In genomic region chr3:184525337-184526157, GRCh38 we compare ENCODE assay signal across 1 cellular context.
TF ChIP-seq lines count a peak whose summit lies in the region.

No MANE protein-coding gene starts in this region.

TF ChIP-seq in HEK293, 187 proteins besides CTCF, POLR2A, EP300 and RAD21 (continued from another document and continues in another):
- TF ChIP-seq REST (tag by site-specific recombination; IDR thresholded peaks at IDR 0.05), result no peak; the same call in 1 of the 2 replicates
- no peak for TF ChIP-seq ZNF560 (tag by site-specific recombination; IDR thresholded peaks at IDR 0.05; ENCODE audit: borderline replicate concordance)
- TF ChIP-seq ZNF416 (tag by site-specific recombination; IDR thresholded peaks at IDR 0.05), result no peak
- peak; percentile 61 for TF ChIP-seq ZBTB48 (tag by site-specific recombination; IDR thresholded peaks at IDR 0.05)
- TF ChIP-seq RBAK (tag by site-specific recombination; IDR thresholded peaks at IDR 0.05), result no peak
- TF ChIP-seq PRDM10 (tag by site-specific recombination; IDR thresholded peaks at IDR 0.05), result peak; percentile 60
- TF ChIP-seq ZNF658 (tag by site-specific recombination; IDR thresholded peaks at IDR 0.05), result no peak
- no peak for TF ChIP-seq ZBTB6 (tag by site-specific recombination; IDR thresholded peaks at IDR 0.05)
- TF ChIP-seq ZNF146 (tag by site-specific recombination; IDR thresholded peaks at IDR 0.05), result no peak
- no peak for TF ChIP-seq ZNF704 (tag by site-specific recombination; IDR thresholded peaks at IDR 0.05)
- TF ChIP-seq ZNF362 (tag by site-specific recombination; IDR thresholded peaks at IDR 0.05), result no peak
- no peak for TF ChIP-seq ELK4 (IDR thresholded peaks at IDR 0.05; ENCODE audit: borderline replicate concordance, low read depth, low read length)
- TF ChIP-seq ZNF202 (tag by site-specific recombination; IDR thresholded peaks at IDR 0.05; ENCODE audit: borderline replicate concordance), result no peak
- TF ChIP-seq ZNF239 (tag by site-specific recombination; IDR thresholded peaks at IDR 0.05), result no peak
- TF ChIP-seq BCL6B (tag by site-specific recombination; IDR thresholded peaks at IDR 0.05), result no peak
- peak; percentile 53 for TF ChIP-seq SP2 (tag by site-specific recombination; IDR thresholded peaks at IDR 0.05)
- TF ChIP-seq EGR2 (tag by site-specific recombination; IDR thresholded peaks at IDR 0.05; ENCODE audit: low read depth), result peak; percentile 34; the same call in 1 of the 2 replicates
- TF ChIP-seq ZNF175 (tag by site-specific recombination; IDR thresholded peaks at IDR 0.05), result no peak
- TF ChIP-seq GFI1B (tag by site-specific recombination; IDR thresholded peaks at IDR 0.05), result no peak
- TF ChIP-seq ZNF510 (tag by site-specific recombination; IDR thresholded peaks at IDR 0.05; ENCODE audit: insufficient replicate concordance), result no peak
- no peak for TF ChIP-seq ZNF645 (tag by site-specific recombination; IDR thresholded peaks at IDR 0.05)
- peak; percentile 48 for TF ChIP-seq KLF1 (tag by site-specific recombination; IDR thresholded peaks at IDR 0.05)
- TF ChIP-seq ZNF26 (tag by site-specific recombination; IDR thresholded peaks at IDR 0.05), result no peak
- no peak for TF ChIP-seq ZNF558 (tag by site-specific recombination; IDR thresholded peaks at IDR 0.05)
- TF ChIP-seq ZNF391 (tag by site-specific recombination; IDR thresholded peaks at IDR 0.05; ENCODE audit: borderline replicate concordance, low read depth), result no peak
- no peak for TF ChIP-seq ZNF223 (tag by site-specific recombination; IDR thresholded peaks at IDR 0.05)
- TF ChIP-seq ZNF138 (tag by site-specific recombination; IDR thresholded peaks at IDR 0.05; ENCODE audit: borderline replicate concordance), result no peak
- no peak for TF ChIP-seq ZNF24 (tag by site-specific recombination; IDR thresholded peaks at IDR 0.05)
- no peak for TF ChIP-seq REPIN1 (tag by site-specific recombination; IDR thresholded peaks at IDR 0.05; ENCODE audit: low read depth)
- no peak for TF ChIP-seq ZNF561 (tag by site-specific recombination; IDR thresholded peaks at IDR 0.05; ENCODE audit: borderline replicate concordance)
- peak; percentile 83 for TF ChIP-seq HIC1 (tag by site-specific recombination; IDR thresholded peaks at IDR 0.05)
- TF ChIP-seq ZNF473 (tag by site-specific recombination; IDR thresholded peaks at IDR 0.05), result no peak
- peak; percentile 55 for TF ChIP-seq ZFHX2 (tag by site-specific recombination; conservative IDR thresholded peaks at IDR 0.05)
- TF ChIP-seq TSHZ1 (tag by site-specific recombination; IDR thresholded peaks at IDR 0.05; ENCODE audit: borderline replicate concordance), result no peak
- TF ChIP-seq TCF7L2 (IDR thresholded peaks at IDR 0.05; ENCODE audit: borderline replicate concordance, low read depth, low read length), result no peak
